Comparison of ENCODE assay signal across 21 cellular contexts in genomic region chr19:16938211-16938610, GRCh38. TPM values are rescaled to one million over a fixed set of nuclear protein-coding genes. Genes with fewer than 3 reads are reported as not detected.
"Had no signal": no experiment of that assay in that cellular context is flagged by ENCODE, and none has a peak within 500 bp of the region (broad histone marks: within the 10 kb centered on the region; RNA-seq: fewer than 3 reads in every experiment).

No MANE protein-coding gene starts in this region.

- H3K4me1 ChIP-seq: colonic mucosa, left ventricle myocardium inferior, lower lobe of right lung, suprapubic skin, thyroid gland had no signal

- ATAC-seq: left cardiac atrium; lower lobe of right lung; stimulated activated effector memory CD8-positive, alpha-beta T cell treated with anti-CD3 and anti-CD28 coated beads, Interleukin-12 subunit alpha, Interleukin-12 subunit beta, amount 100 ng/mL, for 72 hours; stimulated activated naive CD8-positive, alpha-beta T cell treated with anti-CD3 and anti-CD28 coated beads, Interleukin-15, Interleukin-2, amounts not matched to agents 100 U/mL and 50 U/mL, for 24 hours had no signal

- H3K4me3 Mint-ChIP-seq: immature natural killer cell; nephron; stimulated activated effector memory CD8-positive, alpha-beta T cell treated with anti-CD3 and anti-CD28 coated beads, Interleukin-12 subunit alpha, Interleukin-12 subunit beta, amount 100 ng/mL, for 72 hours; type B pancreatic cell had no signal

- H3K27me3 Mint-ChIP-seq: type B pancreatic cell had no signal

- H3K4me1 Mint-ChIP-seq: immature natural killer cell; naive B cell; nephron; stimulated activated effector memory CD8-positive, alpha-beta T cell treated with anti-CD3 and anti-CD28 coated beads, Interleukin-12 subunit alpha, Interleukin-12 subunit beta, amount 100 ng/mL, for 72 hours had no signal

- H3K36me3 ChIP-seq: colonic mucosa, lower lobe of right lung, neutrophil, suprapubic skin, thyroid gland had no signal

- H3K27ac ChIP-seq: colonic mucosa, left ventricle myocardium inferior, lower lobe of right lung, neutrophil, suprapubic skin, thyroid gland had no signal

- H3K27me3 ChIP-seq: colonic mucosa, neutrophil, suprapubic skin, thyroid gland had no signal

- DNase-seq: colonic mucosa; effector CD8-positive, alpha-beta T cell; foreskin melanocyte; hippocampal formation; immature natural killer cell; left cardiac atrium; left ventricle myocardium inferior; lower lobe of right lung; mesenchymal stem cell; naive B cell; small intestine; stimulated activated CD4-positive, alpha-beta T cell treated with anti-CD3 and anti-CD28 coated beads, Interleukin-2, amount 100 ng/mL, for 48 hours; stimulated activated CD8-positive, alpha-beta memory T cell treated with anti-CD3 and anti-CD28 coated beads, Interleukin-4, amount 100 ng/mL, for 48 hours; stimulated activated naive CD8-positive, alpha-beta T cell treated with anti-CD3 and anti-CD28 coated beads, Interleukin-15, Interleukin-2, amounts not matched to agents 100 U/mL and 50 U/mL, for 24 hours; thyroid gland had no signal

- H3K9me3 ChIP-seq: colonic mucosa, thyroid gland had no signal

- H3K27ac Mint-ChIP-seq: immature natural killer cell; nephron; stimulated activated effector memory CD8-positive, alpha-beta T cell treated with anti-CD3 and anti-CD28 coated beads, Interleukin-12 subunit alpha, Interleukin-12 subunit beta, amount 100 ng/mL, for 72 hours; type B pancreatic cell had no signal

- H3K36me3 Mint-ChIP-seq: stimulated activated effector memory CD8-positive, alpha-beta T cell treated with anti-CD3 and anti-CD28 coated beads, Interleukin-12 subunit alpha, Interleukin-12 subunit beta, amount 100 ng/mL, for 72 hours had no signal

- H3K4me3 ChIP-seq: colonic mucosa, left ventricle myocardium inferior, lower lobe of right lung, suprapubic skin, thyroid gland had no signal

RNA-seq across cellular contexts. Expression of gene F2RL3, which starts 49.4 kb away (rescaled TPM):
- polyA plus RNA-seq: keratinocyte had no signal
